In the genomic region with DNA sequence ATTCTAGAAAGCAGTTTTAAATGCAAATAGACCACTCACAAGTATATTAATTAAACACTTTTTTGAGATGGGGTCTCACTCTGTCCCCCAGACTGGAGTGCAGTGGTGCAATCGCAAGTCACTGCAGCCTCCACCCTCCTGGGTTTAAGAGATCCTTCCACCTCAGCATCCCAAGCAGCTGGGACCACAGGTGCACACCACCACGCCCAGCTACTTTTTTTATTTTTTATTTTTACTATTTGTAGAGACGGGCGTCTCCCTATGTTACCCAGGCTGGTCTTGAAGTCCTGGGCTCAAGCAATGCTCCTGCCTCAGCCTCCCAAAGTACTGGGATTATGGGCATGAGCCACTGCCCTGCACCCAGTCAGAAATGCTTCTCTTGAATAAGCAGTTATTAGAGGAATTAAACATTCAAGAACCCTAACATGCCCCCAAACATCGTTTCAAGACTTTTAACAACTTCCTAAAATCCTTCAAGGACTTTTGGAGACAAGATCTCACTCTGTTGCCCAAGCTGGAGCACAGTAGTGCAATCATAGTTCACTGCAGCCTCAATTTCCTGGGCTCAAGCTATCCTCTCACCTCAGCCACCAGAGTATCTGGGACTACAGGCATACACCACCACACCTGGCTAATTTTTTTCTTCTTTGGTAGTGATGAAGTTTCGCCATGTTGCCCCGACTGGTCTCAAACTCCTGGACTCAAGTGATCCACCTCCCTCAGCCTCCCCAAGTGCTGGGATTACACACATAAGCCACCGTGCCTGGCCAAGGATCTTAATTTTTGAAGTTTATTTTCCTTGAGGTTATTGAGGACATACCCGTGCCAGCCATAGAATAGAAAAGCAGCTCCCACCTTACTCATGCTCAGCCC, we compare ENCODE assay signal across 1 cellular context.
TF ChIP-seq lines count a peak whose summit lies in the region.

No MANE protein-coding gene starts in this region.

TF ChIP-seq in HepG2, 621 proteins besides CTCF, POLR2A, EP300 and RAD21:
- TF ChIP-seq RBM22 (optimal IDR thresholded peaks at IDR 0.05; ENCODE audit: low read length) (peak; percentile 80), POLR2G (IDR thresholded peaks at IDR 0.05; ENCODE audit: low read depth, low read length) (0 out of 2 replicates have a peak, but pooled peaks have one; percentile 47), MZF1 (CRISPR knock-in tag; IDR thresholded peaks at IDR 0.05; ENCODE audit: borderline replicate concordance) (no peak), KLF11 (CRISPR knock-in tag; IDR thresholded peaks at IDR 0.05) (no peak), ELF3 (CRISPR knock-in tag; IDR thresholded peaks at IDR 0.05) (no peak), RBFOX2 (IDR thresholded peaks at IDR 0.05; ENCODE audit: low read depth, low read length) (peak; percentile 58), AGO2 (optimal IDR thresholded peaks at IDR 0.05; ENCODE audit: low read depth, low read length) (peak; percentile 73), PAF1 (CRISPR knock-in tag; IDR thresholded peaks at IDR 0.05) (peak; percentile 6; the same call in 1 of the 2 replicates), ZNF766 (CRISPR knock-in tag; IDR thresholded peaks at IDR 0.05; ENCODE audit: borderline replicate concordance) (no peak), NCOA2 (CRISPR knock-in tag; IDR thresholded peaks at IDR 0.05) (no peak), POLR2AphosphoS2 (IDR thresholded peaks at IDR 0.05; ENCODE audit: low read depth, low read length) (peak; percentile 87; the same call in 1 of the 2 replicates)
